ENCODE assay signal across 1 cellular context in the genomic region with DNA sequence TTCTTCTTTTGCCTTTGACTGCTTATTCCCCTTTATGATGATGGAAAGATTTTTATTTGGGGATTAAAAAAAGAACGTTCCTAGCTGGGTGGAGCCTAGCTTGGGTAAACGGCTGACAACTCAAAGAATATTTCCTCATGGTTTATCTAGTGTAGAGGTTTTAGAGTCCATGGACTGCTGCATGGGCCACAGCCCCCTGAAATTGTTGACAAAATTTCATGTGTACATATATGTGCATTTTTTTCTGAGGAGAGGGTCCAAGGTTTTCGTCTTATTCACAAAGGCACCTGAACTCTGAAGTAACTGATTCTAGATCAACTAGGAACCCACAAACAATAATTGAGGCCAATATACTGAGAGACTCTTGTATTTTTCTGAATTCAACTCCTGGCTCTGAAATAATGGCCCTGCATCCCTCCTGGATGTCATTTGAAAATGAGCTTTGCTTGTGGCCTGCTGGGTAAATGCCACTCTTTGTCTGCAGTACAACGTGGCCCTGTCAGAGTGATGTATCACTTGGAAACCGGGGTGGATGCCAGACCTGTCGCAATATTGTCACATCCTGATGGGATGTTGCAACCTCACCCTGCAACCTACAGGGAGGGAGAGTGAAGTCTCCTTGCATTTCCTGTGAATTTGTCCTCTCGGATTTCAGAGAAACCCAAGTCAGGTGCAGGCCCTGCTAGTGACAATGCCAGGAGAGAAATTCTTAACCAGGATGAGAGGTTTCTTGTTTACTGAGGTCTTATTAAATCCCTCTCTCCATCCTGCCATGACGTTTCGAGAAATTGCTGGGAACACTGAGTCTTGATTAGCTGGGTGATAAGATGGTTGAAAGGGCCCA.
TF ChIP-seq lines count a peak whose summit lies in the region.

No MANE protein-coding gene starts in this region.

TF ChIP-seq in HepG2, 621 proteins besides CTCF, POLR2A, EP300 and RAD21 (continues in another document):
- TF ChIP-seq, protein P1, sequence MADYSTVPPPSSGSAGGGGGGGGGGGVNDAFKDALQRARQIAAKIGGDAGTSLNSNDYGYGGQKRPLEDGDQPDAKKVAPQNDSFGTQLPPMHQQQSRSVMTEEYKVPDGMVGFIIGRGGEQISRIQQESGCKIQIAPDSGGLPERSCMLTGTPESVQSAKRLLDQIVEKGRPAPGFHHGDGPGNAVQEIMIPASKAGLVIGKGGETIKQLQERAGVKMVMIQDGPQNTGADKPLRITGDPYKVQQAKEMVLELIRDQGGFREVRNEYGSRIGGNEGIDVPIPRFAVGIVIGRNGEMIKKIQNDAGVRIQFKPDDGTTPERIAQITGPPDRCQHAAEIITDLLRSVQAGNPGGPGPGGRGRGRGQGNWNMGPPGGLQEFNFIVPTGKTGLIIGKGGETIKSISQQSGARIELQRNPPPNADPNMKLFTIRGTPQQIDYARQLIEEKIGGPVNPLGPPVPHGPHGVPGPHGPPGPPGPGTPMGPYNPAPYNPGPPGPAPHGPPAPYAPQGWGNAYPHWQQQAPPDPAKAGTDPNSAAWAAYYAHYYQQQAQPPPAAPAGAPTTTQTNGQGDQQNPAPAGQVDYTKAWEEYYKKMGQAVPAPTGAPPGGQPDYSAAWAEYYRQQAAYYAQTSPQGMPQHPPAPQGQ (CRISPR knock-in tag; IDR thresholded peaks at IDR 0.05; ENCODE audit: borderline replicate concordance) = no peak
- TF ChIP-seq, protein P2, sequence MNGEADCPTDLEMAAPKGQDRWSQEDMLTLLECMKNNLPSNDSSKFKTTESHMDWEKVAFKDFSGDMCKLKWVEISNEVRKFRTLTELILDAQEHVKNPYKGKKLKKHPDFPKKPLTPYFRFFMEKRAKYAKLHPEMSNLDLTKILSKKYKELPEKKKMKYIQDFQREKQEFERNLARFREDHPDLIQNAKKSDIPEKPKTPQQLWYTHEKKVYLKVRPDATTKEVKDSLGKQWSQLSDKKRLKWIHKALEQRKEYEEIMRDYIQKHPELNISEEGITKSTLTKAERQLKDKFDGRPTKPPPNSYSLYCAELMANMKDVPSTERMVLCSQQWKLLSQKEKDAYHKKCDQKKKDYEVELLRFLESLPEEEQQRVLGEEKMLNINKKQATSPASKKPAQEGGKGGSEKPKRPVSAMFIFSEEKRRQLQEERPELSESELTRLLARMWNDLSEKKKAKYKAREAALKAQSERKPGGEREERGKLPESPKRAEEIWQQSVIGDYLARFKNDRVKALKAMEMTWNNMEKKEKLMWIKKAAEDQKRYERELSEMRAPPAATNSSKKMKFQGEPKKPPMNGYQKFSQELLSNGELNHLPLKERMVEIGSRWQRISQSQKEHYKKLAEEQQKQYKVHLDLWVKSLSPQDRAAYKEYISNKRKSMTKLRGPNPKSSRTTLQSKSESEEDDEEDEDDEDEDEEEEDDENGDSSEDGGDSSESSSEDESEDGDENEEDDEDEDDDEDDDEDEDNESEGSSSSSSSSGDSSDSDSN (CRISPR knock-in tag; IDR thresholded peaks at IDR 0.05) = peak; percentile 24; the same call in 1 of the 2 replicates
- no peak for TF ChIP-seq SIN3A (IDR thresholded peaks at IDR 0.05; ENCODE audit: borderline replicate concordance, low read depth, low read length)
- TF ChIP-seq NFIB (CRISPR knock-in tag; IDR thresholded peaks at IDR 0.05; ENCODE audit: borderline replicate concordance) = no peak
- no peak for TF ChIP-seq ZNF562 (CRISPR knock-in tag; IDR thresholded peaks at IDR 0.05; ENCODE audit: borderline replicate concordance)
- no peak for TF ChIP-seq PRMT3 (CRISPR knock-in tag; IDR thresholded peaks at IDR 0.05; ENCODE audit: borderline replicate concordance, low read depth)
- TF ChIP-seq, protein P3, sequence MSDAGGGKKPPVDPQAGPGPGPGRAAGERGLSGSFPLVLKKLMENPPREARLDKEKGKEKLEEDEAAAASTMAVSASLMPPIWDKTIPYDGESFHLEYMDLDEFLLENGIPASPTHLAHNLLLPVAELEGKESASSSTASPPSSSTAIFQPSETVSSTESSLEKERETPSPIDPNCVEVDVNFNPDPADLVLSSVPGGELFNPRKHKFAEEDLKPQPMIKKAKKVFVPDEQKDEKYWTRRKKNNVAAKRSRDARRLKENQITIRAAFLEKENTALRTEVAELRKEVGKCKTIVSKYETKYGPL (CRISPR knock-in tag; IDR thresholded peaks at IDR 0.05) = peak; percentile 23; the same call in 1 of the 2 replicates
- peak; percentile 83 for TF ChIP-seq ZSCAN29 (CRISPR knock-in tag; conservative IDR thresholded peaks at IDR 0.05)
- TF ChIP-seq, protein P4, sequence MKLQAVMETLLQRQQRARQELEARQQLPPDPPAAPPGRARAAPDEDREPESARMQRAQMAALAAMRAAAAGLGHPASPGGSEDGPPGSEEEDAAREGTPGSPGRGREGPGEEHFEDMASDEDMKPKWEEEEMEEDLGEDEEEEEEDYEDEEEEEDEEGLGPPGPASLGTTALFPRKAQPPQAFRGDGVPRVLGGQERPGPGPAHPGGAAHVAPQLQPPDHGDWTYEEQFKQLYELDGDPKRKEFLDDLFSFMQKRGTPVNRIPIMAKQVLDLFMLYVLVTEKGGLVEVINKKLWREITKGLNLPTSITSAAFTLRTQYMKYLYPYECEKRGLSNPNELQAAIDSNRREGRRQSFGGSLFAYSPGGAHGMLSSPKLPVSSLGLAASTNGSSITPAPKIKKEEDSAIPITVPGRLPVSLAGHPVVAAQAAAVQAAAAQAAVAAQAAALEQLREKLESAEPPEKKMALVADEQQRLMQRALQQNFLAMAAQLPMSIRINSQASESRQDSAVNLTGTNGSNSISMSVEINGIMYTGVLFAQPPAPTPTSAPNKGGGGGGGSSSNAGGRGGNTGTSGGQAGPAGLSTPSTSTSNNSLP (IDR thresholded peaks at IDR 0.05; ENCODE audit: low read depth, low read length) = peak; percentile 87
- no peak for TF ChIP-seq RBAK (CRISPR knock-in tag; IDR thresholded peaks at IDR 0.05)
- TF ChIP-seq, protein P5, sequence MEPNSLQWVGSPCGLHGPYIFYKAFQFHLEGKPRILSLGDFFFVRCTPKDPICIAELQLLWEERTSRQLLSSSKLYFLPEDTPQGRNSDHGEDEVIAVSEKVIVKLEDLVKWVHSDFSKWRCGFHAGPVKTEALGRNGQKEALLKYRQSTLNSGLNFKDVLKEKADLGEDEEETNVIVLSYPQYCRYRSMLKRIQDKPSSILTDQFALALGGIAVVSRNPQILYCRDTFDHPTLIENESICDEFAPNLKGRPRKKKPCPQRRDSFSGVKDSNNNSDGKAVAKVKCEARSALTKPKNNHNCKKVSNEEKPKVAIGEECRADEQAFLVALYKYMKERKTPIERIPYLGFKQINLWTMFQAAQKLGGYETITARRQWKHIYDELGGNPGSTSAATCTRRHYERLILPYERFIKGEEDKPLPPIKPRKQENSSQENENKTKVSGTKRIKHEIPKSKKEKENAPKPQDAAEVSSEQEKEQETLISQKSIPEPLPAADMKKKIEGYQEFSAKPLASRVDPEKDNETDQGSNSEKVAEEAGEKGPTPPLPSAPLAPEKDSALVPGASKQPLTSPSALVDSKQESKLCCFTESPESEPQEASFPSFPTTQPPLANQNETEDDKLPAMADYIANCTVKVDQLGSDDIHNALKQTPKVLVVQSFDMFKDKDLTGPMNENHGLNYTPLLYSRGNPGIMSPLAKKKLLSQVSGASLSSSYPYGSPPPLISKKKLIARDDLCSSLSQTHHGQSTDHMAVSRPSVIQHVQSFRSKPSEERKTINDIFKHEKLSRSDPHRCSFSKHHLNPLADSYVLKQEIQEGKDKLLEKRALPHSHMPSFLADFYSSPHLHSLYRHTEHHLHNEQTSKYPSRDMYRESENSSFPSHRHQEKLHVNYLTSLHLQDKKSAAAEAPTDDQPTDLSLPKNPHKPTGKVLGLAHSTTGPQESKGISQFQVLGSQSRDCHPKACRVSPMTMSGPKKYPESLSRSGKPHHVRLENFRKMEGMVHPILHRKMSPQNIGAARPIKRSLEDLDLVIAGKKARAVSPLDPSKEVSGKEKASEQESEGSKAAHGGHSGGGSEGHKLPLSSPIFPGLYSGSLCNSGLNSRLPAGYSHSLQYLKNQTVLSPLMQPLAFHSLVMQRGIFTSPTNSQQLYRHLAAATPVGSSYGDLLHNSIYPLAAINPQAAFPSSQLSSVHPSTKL (CRISPR knock-in tag; IDR thresholded peaks at IDR 0.05) = peak; percentile 98
- no peak for TF ChIP-seq AHR (CRISPR knock-in tag; IDR thresholded peaks at IDR 0.05)
- TF ChIP-seq, protein P6, sequence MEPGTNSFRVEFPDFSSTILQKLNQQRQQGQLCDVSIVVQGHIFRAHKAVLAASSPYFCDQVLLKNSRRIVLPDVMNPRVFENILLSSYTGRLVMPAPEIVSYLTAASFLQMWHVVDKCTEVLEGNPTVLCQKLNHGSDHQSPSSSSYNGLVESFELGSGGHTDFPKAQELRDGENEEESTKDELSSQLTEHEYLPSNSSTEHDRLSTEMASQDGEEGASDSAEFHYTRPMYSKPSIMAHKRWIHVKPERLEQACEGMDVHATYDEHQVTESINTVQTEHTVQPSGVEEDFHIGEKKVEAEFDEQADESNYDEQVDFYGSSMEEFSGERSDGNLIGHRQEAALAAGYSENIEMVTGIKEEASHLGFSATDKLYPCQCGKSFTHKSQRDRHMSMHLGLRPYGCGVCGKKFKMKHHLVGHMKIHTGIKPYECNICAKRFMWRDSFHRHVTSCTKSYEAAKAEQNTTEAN (CRISPR knock-in tag; conservative IDR thresholded peaks at IDR 0.05) = peak; percentile 93
- no peak for TF ChIP-seq NAIF1 (CRISPR knock-in tag; IDR thresholded peaks at IDR 0.05; ENCODE audit: borderline replicate concordance)
- no peak for TF ChIP-seq ZNF879 (CRISPR knock-in tag; IDR thresholded peaks at IDR 0.05)
- no peak for TF ChIP-seq HOXA9 (CRISPR knock-in tag; IDR thresholded peaks at IDR 0.05; ENCODE audit: borderline replicate concordance)
- TF ChIP-seq ZNF337 (CRISPR knock-in tag; IDR thresholded peaks at IDR 0.05; ENCODE audit: borderline replicate concordance, low read depth) = no peak; the same call in 1 of the 2 replicates
- TF ChIP-seq, protein P7, sequence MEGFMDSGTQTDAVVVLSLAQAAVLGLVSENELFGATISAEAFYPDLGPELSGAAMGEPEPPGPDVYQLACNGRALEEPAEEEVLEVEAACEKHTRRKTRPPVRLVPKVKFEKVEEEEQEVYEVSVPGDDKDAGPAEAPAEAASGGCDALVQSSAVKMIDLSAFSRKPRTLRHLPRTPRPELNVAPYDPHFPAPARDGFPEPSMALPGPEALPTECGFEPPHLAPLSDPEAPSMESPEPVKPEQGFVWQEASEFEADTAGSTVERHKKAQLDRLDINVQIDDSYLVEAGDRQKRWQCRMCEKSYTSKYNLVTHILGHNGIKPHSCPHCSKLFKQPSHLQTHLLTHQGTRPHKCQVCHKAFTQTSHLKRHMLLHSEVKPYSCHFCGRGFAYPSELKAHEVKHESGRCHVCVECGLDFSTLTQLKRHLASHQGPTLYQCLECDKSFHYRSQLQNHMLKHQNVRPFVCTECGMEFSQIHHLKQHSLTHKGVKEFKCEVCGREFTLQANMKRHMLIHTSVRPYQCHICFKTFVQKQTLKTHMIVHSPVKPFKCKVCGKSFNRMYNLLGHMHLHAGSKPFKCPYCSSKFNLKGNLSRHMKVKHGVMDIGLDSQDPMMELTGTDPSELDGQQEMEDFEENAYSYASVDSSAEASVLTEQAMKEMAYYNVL (CRISPR knock-in tag; IDR thresholded peaks at IDR 0.05; ENCODE audit: borderline replicate concordance) = peak; percentile 91; the same call in 1 of the 2 replicates
- no peak for TF ChIP-seq MATR3 (CRISPR knock-in tag; IDR thresholded peaks at IDR 0.05)
- TF ChIP-seq, protein P8, sequence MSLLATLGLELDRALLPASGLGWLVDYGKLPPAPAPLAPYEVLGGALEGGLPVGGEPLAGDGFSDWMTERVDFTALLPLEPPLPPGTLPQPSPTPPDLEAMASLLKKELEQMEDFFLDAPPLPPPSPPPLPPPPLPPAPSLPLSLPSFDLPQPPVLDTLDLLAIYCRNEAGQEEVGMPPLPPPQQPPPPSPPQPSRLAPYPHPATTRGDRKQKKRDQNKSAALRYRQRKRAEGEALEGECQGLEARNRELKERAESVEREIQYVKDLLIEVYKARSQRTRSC (CRISPR knock-in tag; IDR thresholded peaks at IDR 0.05; ENCODE audit: low read depth) = no peak
- TF ChIP-seq CBX5 (CRISPR knock-in tag; IDR thresholded peaks at IDR 0.05; ENCODE audit: borderline replicate concordance) = peak; percentile 99
- TF ChIP-seq KLF12 (CRISPR knock-in tag; IDR thresholded peaks at IDR 0.05; ENCODE audit: borderline replicate concordance) = no peak
- TF ChIP-seq SRSF9 (IDR thresholded peaks at IDR 0.05; ENCODE audit: borderline replicate concordance, insufficient read depth, low read depth, low read length, poor library complexity, severe bottlenecking) = no peak
- TF ChIP-seq NRL (CRISPR knock-in tag; IDR thresholded peaks at IDR 0.05; ENCODE audit: borderline replicate concordance) = no peak
- TF ChIP-seq MED13 (CRISPR knock-in tag; IDR thresholded peaks at IDR 0.05) = peak; percentile 98
- peak; percentile 99 for TF ChIP-seq ZSCAN31 (CRISPR knock-in tag; IDR thresholded peaks at IDR 0.05; ENCODE audit: low read depth)
- TF ChIP-seq ZNF33B (CRISPR knock-in tag; IDR thresholded peaks at IDR 0.05) = 0 out of 2 replicates have a peak, but pooled peaks have one; percentile 52
- TF ChIP-seq KMT2A (CRISPR knock-in tag; IDR thresholded peaks at IDR 0.05) = no peak; the same call in 1 of the 2 replicates
- peak; percentile 84; the same call in 1 of the 2 replicates for TF ChIP-seq BRD4 (CRISPR knock-in tag; IDR thresholded peaks at IDR 0.05)
- TF ChIP-seq, protein P9, sequence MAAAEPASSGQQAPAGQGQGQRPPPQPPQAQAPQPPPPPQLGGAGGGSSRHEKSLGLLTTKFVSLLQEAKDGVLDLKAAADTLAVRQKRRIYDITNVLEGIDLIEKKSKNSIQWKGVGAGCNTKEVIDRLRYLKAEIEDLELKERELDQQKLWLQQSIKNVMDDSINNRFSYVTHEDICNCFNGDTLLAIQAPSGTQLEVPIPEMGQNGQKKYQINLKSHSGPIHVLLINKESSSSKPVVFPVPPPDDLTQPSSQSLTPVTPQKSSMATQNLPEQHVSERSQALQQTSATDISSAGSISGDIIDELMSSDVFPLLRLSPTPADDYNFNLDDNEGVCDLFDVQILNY (CRISPR knock-in tag; conservative IDR thresholded peaks at IDR 0.05) = no peak
- peak; percentile 92; the same call in 1 of the 2 replicates for TF ChIP-seq ZNF556 (CRISPR knock-in tag; IDR thresholded peaks at IDR 0.05; ENCODE audit: borderline replicate concordance)
- TF ChIP-seq, protein P10, sequence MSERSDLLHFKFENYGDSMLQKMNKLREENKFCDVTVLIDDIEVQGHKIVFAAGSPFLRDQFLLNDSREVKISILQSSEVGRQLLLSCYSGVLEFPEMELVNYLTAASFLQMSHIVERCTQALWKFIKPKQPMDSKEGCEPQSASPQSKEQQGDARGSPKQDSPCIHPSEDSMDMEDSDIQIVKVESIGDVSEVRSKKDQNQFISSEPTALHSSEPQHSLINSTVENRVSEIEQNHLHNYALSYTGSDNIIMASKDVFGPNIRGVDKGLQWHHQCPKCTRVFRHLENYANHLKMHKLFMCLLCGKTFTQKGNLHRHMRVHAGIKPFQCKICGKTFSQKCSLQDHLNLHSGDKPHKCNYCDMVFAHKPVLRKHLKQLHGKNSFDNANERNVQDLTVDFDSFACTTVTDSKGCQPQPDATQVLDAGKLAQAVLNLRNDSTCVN (CRISPR knock-in tag; IDR thresholded peaks at IDR 0.05; ENCODE audit: borderline replicate concordance) = peak; percentile 74; the same call in 1 of the 2 replicates
- TF ChIP-seq, protein P11, sequence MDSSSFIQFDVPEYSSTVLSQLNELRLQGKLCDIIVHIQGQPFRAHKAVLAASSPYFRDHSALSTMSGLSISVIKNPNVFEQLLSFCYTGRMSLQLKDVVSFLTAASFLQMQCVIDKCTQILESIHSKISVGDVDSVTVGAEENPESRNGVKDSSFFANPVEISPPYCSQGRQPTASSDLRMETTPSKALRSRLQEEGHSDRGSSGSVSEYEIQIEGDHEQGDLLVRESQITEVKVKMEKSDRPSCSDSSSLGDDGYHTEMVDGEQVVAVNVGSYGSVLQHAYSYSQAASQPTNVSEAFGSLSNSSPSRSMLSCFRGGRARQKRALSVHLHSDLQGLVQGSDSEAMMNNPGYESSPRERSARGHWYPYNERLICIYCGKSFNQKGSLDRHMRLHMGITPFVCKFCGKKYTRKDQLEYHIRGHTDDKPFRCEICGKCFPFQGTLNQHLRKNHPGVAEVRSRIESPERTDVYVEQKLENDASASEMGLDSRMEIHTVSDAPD (CRISPR knock-in tag; IDR thresholded peaks at IDR 0.05) = peak; percentile 83; the same call in 1 of the 2 replicates
- peak; percentile 36; the same call in 1 of the 2 replicates for TF ChIP-seq ZNF616 (CRISPR knock-in tag; IDR thresholded peaks at IDR 0.05; ENCODE audit: low read depth)
